Comparison of ENCODE assay signal across 28 cellular contexts in genomic region chr7:135197906-135198655, GRCh38. TPM values are rescaled to one million over a fixed set of nuclear protein-coding genes. Genes with fewer than 3 reads are reported as not detected.
DNase-seq lines count a peak whose midpoint lies in the region; TF ChIP-seq lines count a peak whose summit lies in the region.
"Had no signal": no experiment of that assay in that cellular context is flagged by ENCODE, and none has a peak within 500 bp of the region (broad histone marks: within the 10 kb centered on the region; RNA-seq: fewer than 3 reads in every experiment).

No MANE protein-coding gene starts in this region.

- peak; percentile 17 for DNase-seq in activated CD4-positive, alpha-beta T cell treated with anti-CD3 and anti-CD28 coated beads for 48 hours
- no peak for DNase-seq in activated CD4-positive, alpha-beta T cell treated with anti-CD3 and anti-CD28 coated beads for 1 hour
- DNase-seq in ELR (ENCODE audit: low read depth), result peak; percentile 72
- peak; percentile 14 for DNase-seq in adipocyte (ENCODE audit: low read depth)
- DNase-seq in iris pigment epithelial cell (ENCODE audit: low read depth), result peak; percentile 87
- DNase-seq in brain microvascular endothelial cell, result no peak
- no peak for DNase-seq in CD14-positive monocyte (ENCODE audit: low spot score)
- no peak for DNase-seq in NCI-H2196 treated with DMSO at 0.1 percent for 48 hours (lab: John Stamatoyannopoulos, UW; ENCODE audit: unreplicated experiment)
- DNase-seq: 8988T; activated naive CD4-positive, alpha-beta T cell; adrenal gland; Calu3; CD4-positive, CD25-positive, alpha-beta regulatory T cell; DMS79; MM.1S; NCI-H1105 treated with DMSO at 0.1 percent for 48 hours; NCI-H1930; NCI-H526; NK-92 treated with Interleukin-12 subunit alpha and Interleukin-12 subunit beta, amount 100 ng/mL, for 24 hours; retina; stimulated activated naive CD4-positive, alpha-beta T cell; uterus had no signal

- H3K27me3 Mint-ChIP-seq in CD14-positive monocyte (ENCODE audit: low read depth in 3 of 3), result no peaks in the 10 kb centered on the region
- H3K27me3 Mint-ChIP-seq: CD4-positive, CD25-positive, alpha-beta regulatory T cell had no signal

- H3K4me1 Mint-ChIP-seq in CD14-positive monocyte, result no peaks in the 10 kb centered on the region

- intact Hi-C loops in CD14-positive monocyte (cut with micrococcal nuclease), result no loop called here

- no peaks in the 10 kb centered on the region for H3K9me3 Mint-ChIP-seq in CD14-positive monocyte
- H3K9me3 Mint-ChIP-seq: CD4-positive, CD25-positive, alpha-beta regulatory T cell; T-helper 1 cell treated with Interleukin-12 subunit alpha and Interleukin-12 subunit beta and Interleukin-4 antibody, amounts not matched to agents 30 μg/mL and 1 μg/mL, for 36 hours had no signal

- peaks cover 2% of the 10 kb centered on the region for H3K4me1 ChIP-seq in adipocyte (ENCODE audit: control insufficient read depth, insufficient read depth, low read length)
- H3K4me1 ChIP-seq: adrenal gland, uterus had no signal

- peaks cover 93 to 98% of the 10 kb centered on the region in 2 donors for H3K36me3 Mint-ChIP-seq in CD14-positive monocyte

- H3K27ac Mint-ChIP-seq in CD14-positive monocyte, result no peak overlapping the region
- H3K27ac Mint-ChIP-seq: T-helper 1 cell treated with Interleukin-12 subunit alpha and Interleukin-12 subunit beta and Interleukin-4 antibody, amounts not matched to agents 30 μg/mL and 1 μg/mL, for 36 hours had no signal

- H3K27ac ChIP-seq in brain microvascular endothelial cell, result no peak overlapping the region
- H3K27ac ChIP-seq: adrenal gland, KMS-11, parathyroid adenoma, SK-N-MC, skin epidermis, uterus had no signal

- H3K9me3 ChIP-seq in adipocyte (ENCODE audit: control insufficient read depth, low read length), result no peaks in the 10 kb centered on the region
- H3K9me3 ChIP-seq: adrenal gland, uterus had no signal

- H3K4me3 ChIP-seq in adipocyte (ENCODE audit: low read length) (no peak overlapping the region), brain microvascular endothelial cell (ENCODE audit: low read depth, low read length) (no peak overlapping the region)
- H3K4me3 ChIP-seq: adrenal gland, SK-N-MC, skin epidermis, uterus had no signal

- in situ Hi-C loops in brain microvascular endothelial cell (cut with HindIII; ENCODE audit: low pct_ligation_motif_present, low sequenced_read_pairs), result no loop called here

- no peak overlapping the region for H3K4me3 Mint-ChIP-seq in CD14-positive monocyte
- H3K4me3 Mint-ChIP-seq: CD4-positive, CD25-positive, alpha-beta regulatory T cell; T-helper 1 cell treated with Interleukin-12 subunit alpha and Interleukin-12 subunit beta and Interleukin-4 antibody, amounts not matched to agents 30 μg/mL and 1 μg/mL, for 36 hours had no signal

- H3K27me3 ChIP-seq in adipocyte (replicated peaks; ENCODE audit: control insufficient read depth, insufficient read depth, low read length), result no peaks in the 10 kb centered on the region
- H3K27me3 ChIP-seq in brain microvascular endothelial cell (replicated peaks), result no peaks in the 10 kb centered on the region
- H3K27me3 ChIP-seq: adrenal gland, uterus had no signal

- TF ChIP-seq CTCF in brain microvascular endothelial cell (IDR thresholded peaks at IDR 0.05; ENCODE audit: low read depth, low read length, missing control alignments) (no peak), CD14-positive monocyte (IDR thresholded peaks at IDR 0.05) (no peak)

- no peak overlapping the region for H3K9ac ChIP-seq in adipocyte (ENCODE audit: low read length)
- H3K9ac ChIP-seq: KMS-11, parathyroid adenoma had no signal

- H3K36me3 ChIP-seq in adipocyte (ENCODE audit: control insufficient read depth, insufficient read depth, low read length, severe bottlenecking) (peaks cover 77% of the 10 kb centered on the region), brain microvascular endothelial cell (replicated peaks) (no peaks in the 10 kb centered on the region)
- H3K36me3 ChIP-seq: uterus had no signal

RNA-seq across cellular contexts. Expression of gene WDR91, which starts 13.2 kb away (rescaled TPM):
- 1 to 10 TPM; 2.5 to 3.9 TPM for polyA plus RNA-seq in CD14-positive monocyte

RNA-seq across cellular contexts. Expression of gene CYREN, which starts 27.6 kb away (rescaled TPM):
- 10 to 100 TPM; 40.1 to 47.4 TPM for polyA plus RNA-seq in CD14-positive monocyte

RNA-seq across cellular contexts. Expression of gene STRA8, which starts 35.6 kb away (rescaled TPM):
- not detected for polyA plus RNA-seq in CD14-positive monocyte
- polyA plus RNA-seq: adrenal gland; CD4-positive, CD25-positive, alpha-beta regulatory T cell; neural cell had no signal

RNA-seq across cellular contexts. Expression of gene TMEM140, which starts 50.2 kb away (rescaled TPM):
- 10 to 100 TPM; 10.6 to 14.7 TPM for polyA plus RNA-seq in CD14-positive monocyte

Comparison
In these comparisons a context has a peak if more than half of its experiments do, and no peak if none do; other contexts are left out.
1. DNase-seq: peak in activated CD4-positive, alpha-beta T cell treated with anti-CD3 and anti-CD28 coated beads for 48 hours (single experiment), ELR (single experiment), adipocyte (single experiment) and iris pigment epithelial cell (single experiment); none in activated CD4-positive, alpha-beta T cell treated with anti-CD3 and anti-CD28 coated beads for 1 hour (single experiment), brain microvascular endothelial cell (single experiment), CD14-positive monocyte (single experiment) and NCI-H2196 treated with DMSO at 0.1 percent for 48 hours (single experiment).